In the genomic region with DNA sequence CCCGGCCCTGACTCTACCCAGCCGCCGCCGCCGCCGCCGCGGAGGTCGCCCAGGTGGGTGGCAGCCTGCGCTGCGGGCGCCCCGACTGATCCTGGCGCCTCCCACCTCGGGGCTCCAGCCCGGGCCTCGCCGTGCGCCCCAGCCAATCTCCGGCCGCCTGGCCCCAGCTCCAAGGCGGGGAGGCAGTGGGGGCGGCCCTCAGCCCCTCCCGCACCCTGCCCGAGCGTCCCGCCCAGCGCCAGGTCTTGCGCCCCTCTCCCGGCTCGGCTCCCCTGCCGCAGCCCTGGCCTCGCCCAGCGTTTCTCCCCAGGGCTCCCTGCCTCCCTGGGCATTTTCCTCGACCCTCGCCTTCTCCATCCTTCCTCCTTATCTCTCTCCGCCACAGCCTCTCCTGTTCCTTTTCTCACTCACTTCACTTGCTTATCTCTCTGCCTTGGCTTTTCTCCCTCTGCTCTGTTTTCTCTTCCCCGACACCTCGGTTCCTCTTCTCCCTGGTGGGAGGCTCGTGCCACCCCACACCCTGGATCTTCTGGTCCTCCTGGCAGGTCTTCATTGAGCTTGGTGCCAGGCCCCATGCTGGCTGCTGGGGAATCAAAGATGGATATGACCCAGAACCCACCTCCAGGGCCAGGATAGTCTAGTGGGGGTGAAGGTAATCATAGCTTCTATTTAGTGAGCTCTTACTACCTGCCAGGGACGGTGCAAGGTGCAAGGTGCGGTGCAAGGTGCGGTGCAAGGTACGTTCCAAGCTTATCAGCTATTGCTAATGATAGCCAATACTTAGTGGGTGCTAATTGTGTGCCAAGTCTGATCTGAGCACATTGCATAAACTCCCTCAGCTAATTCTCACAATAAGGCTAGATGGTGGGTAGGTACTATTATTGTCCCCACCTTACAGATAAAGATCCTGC, we compare ENCODE assay signal across 9 cellular contexts. TPM values are rescaled to one million over a fixed set of nuclear protein-coding genes. Genes with fewer than 3 reads are reported as not detected.
DNase-seq lines count a peak whose midpoint lies in the region; ATAC-seq, FAIRE-seq and TF ChIP-seq lines count a peak whose summit lies in the region.
"Had no signal": no experiment of that assay in that cellular context is flagged by ENCODE, and none has a peak within 500 bp of the region (broad histone marks: within the 10 kb centered on the region; RNA-seq: fewer than 3 reads in every experiment).

A gene with protein sequence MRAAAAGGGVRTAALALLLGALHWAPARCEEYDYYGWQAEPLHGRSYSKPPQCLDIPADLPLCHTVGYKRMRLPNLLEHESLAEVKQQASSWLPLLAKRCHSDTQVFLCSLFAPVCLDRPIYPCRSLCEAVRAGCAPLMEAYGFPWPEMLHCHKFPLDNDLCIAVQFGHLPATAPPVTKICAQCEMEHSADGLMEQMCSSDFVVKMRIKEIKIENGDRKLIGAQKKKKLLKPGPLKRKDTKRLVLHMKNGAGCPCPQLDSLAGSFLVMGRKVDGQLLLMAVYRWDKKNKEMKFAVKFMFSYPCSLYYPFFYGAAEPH (minus strand): TSS at position 87 of the 911 bp plus-strand sequence. CDS start 166 bp downstream, outside the sequence.

- TF ChIP-seq CTCF in esophagus squamous epithelium (IDR thresholded peaks at IDR 0.05) (no peak), nephron progenitor cell (IDR thresholded peaks at IDR 0.05) (no peak)

- peaks cover 7% of the 10 kb centered on the region for H3K27me3 ChIP-seq in CD4-positive, CD25-positive, alpha-beta regulatory T cell (ENCODE audit: control insufficient read depth, insufficient read depth, low read length)
- peaks cover 0 to 75% (median 12%) of the 10 kb centered on the region in 4 donors for H3K27me3 ChIP-seq in esophagus squamous epithelium

- DNase-seq in CD4-positive, CD25-positive, alpha-beta regulatory T cell = no peak
- DNase-seq in NCI-H69 (lab: John Stamatoyannopoulos, UW) (peak; percentile 56), esophagus squamous epithelium (lab: John Stamatoyannopoulos, UW) (no peak), nephron progenitor cell (peak; percentile 43), GDM1 (lab: John Stamatoyannopoulos, UW) (no peak), RCC 7860 (ENCODE audit: low spot score) (no peak)
- DNase-seq: NCI-H2081 treated with DMSO at 0.1 percent for 48 hours had no signal

- intact Hi-C loops in esophagus squamous epithelium (cut with DNase I) = no loop called here

- ATAC-seq in CD4-positive, CD25-positive, alpha-beta regulatory T cell (ENCODE audit: low read depth in 2 of 2) = peak in 1 of 2 donors; percentile 23
- ATAC-seq in HG02870 (IDR thresholded peaks at IDR 0.05; ENCODE audit: unreplicated experiment) = no peak
- ATAC-seq in GM18907 (IDR thresholded peaks at IDR 0.05; ENCODE audit: unreplicated experiment) = no peak

- H3K27ac ChIP-seq in CD4-positive, CD25-positive, alpha-beta regulatory T cell (ENCODE audit: insufficient read depth, low read length, poor library complexity, severe bottlenecking) = no peak within 1 kb of the TSS
- H3K27ac ChIP-seq in esophagus squamous epithelium = no peak within 1 kb of the TSS

- FAIRE-seq in RCC 7860 (lab: Jason Lieb, UNC) = no peak

- peaks cover 9% of the 10 kb centered on the region for H3K36me3 Mint-ChIP-seq in CD4-positive, CD25-positive, alpha-beta regulatory T cell
- no peaks in the 10 kb centered on the region for H3K36me3 Mint-ChIP-seq in nephron progenitor cell (ENCODE audit: low read depth)

- H3K9me3 Mint-ChIP-seq in CD4-positive, CD25-positive, alpha-beta regulatory T cell = peaks cover 0 to 2% (median 0%) of the 10 kb centered on the region in 7 donors
- no peaks in the 10 kb centered on the region for H3K9me3 Mint-ChIP-seq in nephron progenitor cell

- no peaks in the 10 kb centered on the region for H3K9me3 ChIP-seq in CD4-positive, CD25-positive, alpha-beta regulatory T cell (ENCODE audit: control insufficient read depth in 2 of 2, low read length in 2 of 2)
- H3K9me3 ChIP-seq in esophagus squamous epithelium = no peaks in the 10 kb centered on the region

- H3K4me1 ChIP-seq in CD4-positive, CD25-positive, alpha-beta regulatory T cell (ENCODE audit: control insufficient read depth, insufficient read depth, low read length, poor library complexity, severe bottlenecking) = peaks cover 7% of the 10 kb centered on the region
- peaks cover 0 to 13% (median 4%) of the 10 kb centered on the region in 3 donors for H3K4me1 ChIP-seq in esophagus squamous epithelium

- no peaks in the 10 kb centered on the region for H3K36me3 ChIP-seq in CD4-positive, CD25-positive, alpha-beta regulatory T cell (ENCODE audit: control insufficient read depth, insufficient read depth, low read length)
- H3K36me3 ChIP-seq in esophagus squamous epithelium = no peaks in the 10 kb centered on the region

- peaks cover 23% of the 10 kb centered on the region for H3K27me3 Mint-ChIP-seq in CD4-positive, CD25-positive, alpha-beta regulatory T cell
- H3K27me3 Mint-ChIP-seq in nephron progenitor cell (ENCODE audit: low read depth, poor library complexity) = peaks cover 84% of the 10 kb centered on the region

- no peak within 1 kb of the TSS for H3K4me3 ChIP-seq in CD4-positive, CD25-positive, alpha-beta regulatory T cell (ENCODE audit: low read depth, low read length)
- peak within 1 kb of the TSS in 3 of 4 donors; percentile 3 to 54 (median 33) for H3K4me3 ChIP-seq in esophagus squamous epithelium

- peak within 1 kb of the TSS in 1 of 3 donors; percentile 15 for H3K27ac Mint-ChIP-seq in CD4-positive, CD25-positive, alpha-beta regulatory T cell
- H3K27ac Mint-ChIP-seq in nephron progenitor cell = peak within 1 kb of the TSS; percentile 72

- TF ChIP-seq POLR2A in esophagus squamous epithelium (IDR thresholded peaks at IDR 0.05) = no peak

- 22 to 25% methylated on average over 20 to 23 of the region's 44 CpGs for WGBS in esophagus squamous epithelium, 2 donors

- peak within 1 kb of the TSS in 3 of 4 donors; percentile 3 to 79 (median 78) for H3K4me3 Mint-ChIP-seq in CD4-positive, CD25-positive, alpha-beta regulatory T cell
- peak within 1 kb of the TSS; percentile 86 for H3K4me3 Mint-ChIP-seq in nephron progenitor cell

- H3K4me1 Mint-ChIP-seq in CD4-positive, CD25-positive, alpha-beta regulatory T cell = peaks cover 0 to 23% (median 6%) of the 10 kb centered on the region in 4 donors
- H3K4me1 Mint-ChIP-seq in nephron progenitor cell = peaks cover 12% of the 10 kb centered on the region

RNA-seq across cellular contexts. Expression of the gene that starts here (rescaled TPM):
- total RNA-seq in CD4-positive, CD25-positive, alpha-beta regulatory T cell = not detected
- polyA plus RNA-seq in CD4-positive, CD25-positive, alpha-beta regulatory T cell = under 1 TPM in 3 of 4 donors, not detected in 1; 0.34 to 0.93 (median 0.43) TPM
- 1 to 10 TPM in 1 of 4 donors, under 1 TPM in 2, not detected in 1; 0.44 to 2.7 (median 0.70) TPM for total RNA-seq in esophagus squamous epithelium

Comparison
In these comparisons a context has a peak if more than half of its experiments do, and no peak if none do; other contexts are left out.
1. DNase-seq: peak in NCI-H69 (single experiment) and nephron progenitor cell (single experiment); none in CD4-positive, CD25-positive, alpha-beta regulatory T cell (0 of 3), esophagus squamous epithelium (single experiment), GDM1 (single experiment) and RCC 7860 (single experiment).